1 cellular context compared by ENCODE assay signal in the genomic region with DNA sequence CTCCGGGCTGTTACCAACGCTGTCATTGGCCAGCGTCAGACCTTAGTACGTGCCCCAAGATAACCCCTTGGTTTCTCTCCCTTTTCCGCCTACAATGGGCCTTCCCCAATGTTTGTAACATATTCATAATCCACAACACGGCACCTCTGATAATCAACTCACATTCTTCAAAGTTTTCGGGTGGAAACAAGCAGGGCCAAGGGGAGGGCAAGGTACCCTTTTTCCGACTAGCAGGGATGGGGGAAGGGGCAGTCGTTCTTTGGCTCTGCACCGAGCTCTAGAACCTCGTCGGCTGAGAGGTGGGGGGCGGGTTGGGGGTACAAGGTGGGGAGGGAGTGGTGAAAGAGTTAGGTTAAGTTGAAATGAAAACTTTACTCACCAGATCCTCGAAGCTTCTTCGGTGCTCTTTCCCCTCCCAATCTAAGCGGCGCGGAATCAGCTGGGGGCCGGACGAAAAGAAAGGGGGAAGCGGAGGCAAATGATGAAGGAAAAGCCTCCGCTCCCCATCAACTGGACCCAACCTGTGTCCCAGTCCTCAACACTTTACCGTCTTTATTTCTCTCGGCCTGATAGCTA.
TF ChIP-seq lines count a peak whose summit lies in the region.

No MANE protein-coding gene starts in this region.

TF ChIP-seq in HEK293, 187 proteins besides CTCF, POLR2A, EP300 and RAD21 (continued from another document):
- TF ChIP-seq, protein P1, sequence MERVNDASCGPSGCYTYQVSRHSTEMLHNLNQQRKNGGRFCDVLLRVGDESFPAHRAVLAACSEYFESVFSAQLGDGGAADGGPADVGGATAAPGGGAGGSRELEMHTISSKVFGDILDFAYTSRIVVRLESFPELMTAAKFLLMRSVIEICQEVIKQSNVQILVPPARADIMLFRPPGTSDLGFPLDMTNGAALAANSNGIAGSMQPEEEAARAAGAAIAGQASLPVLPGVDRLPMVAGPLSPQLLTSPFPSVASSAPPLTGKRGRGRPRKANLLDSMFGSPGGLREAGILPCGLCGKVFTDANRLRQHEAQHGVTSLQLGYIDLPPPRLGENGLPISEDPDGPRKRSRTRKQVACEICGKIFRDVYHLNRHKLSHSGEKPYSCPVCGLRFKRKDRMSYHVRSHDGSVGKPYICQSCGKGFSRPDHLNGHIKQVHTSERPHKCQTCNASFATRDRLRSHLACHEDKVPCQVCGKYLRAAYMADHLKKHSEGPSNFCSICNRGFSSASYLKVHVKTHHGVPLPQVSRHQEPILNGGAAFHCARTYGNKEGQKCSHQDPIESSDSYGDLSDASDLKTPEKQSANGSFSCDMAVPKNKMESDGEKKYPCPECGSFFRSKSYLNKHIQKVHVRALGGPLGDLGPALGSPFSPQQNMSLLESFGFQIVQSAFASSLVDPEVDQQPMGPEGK (tag by site-specific recombination; IDR thresholded peaks at IDR 0.05) = peak; percentile 17; the same call in 1 of the 2 replicates
- TF ChIP-seq, protein P2, sequence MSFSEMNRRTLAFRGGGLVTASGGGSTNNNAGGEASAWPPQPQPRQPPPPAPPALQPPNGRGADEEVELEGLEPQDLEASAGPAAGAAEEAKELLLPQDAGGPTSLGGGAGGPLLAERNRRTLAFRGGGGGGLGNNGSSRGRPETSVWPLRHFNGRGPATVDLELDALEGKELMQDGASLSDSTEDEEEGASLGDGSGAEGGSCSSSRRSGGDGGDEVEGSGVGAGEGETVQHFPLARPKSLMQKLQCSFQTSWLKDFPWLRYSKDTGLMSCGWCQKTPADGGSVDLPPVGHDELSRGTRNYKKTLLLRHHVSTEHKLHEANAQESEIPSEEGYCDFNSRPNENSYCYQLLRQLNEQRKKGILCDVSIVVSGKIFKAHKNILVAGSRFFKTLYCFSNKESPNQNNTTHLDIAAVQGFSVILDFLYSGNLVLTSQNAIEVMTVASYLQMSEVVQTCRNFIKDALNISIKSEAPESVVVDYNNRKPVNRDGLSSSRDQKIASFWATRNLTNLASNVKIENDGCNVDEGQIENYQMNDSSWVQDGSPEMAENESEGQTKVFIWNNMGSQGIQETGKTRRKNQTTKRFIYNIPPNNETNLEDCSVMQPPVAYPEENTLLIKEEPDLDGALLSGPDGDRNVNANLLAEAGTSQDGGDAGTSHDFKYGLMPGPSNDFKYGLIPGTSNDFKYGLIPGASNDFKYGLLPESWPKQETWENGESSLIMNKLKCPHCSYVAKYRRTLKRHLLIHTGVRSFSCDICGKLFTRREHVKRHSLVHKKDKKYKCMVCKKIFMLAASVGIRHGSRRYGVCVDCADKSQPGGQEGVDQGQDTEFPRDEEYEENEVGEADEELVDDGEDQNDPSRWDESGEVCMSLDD (tag by site-specific recombination; IDR thresholded peaks at IDR 0.05) = peak; percentile 59; the same call in 1 of the 2 replicates
- TF ChIP-seq SP3 (tag by site-specific recombination; IDR thresholded peaks at IDR 0.05) = 0 out of 2 replicates have a peak, but pooled peaks have one; percentile 15
- peak; percentile 66 for TF ChIP-seq SP2 (tag by site-specific recombination; IDR thresholded peaks at IDR 0.05)
- peak; percentile 76; the same call in 1 of the 2 replicates for TF ChIP-seq MZF1 (tag by site-specific recombination; IDR thresholded peaks at IDR 0.05; ENCODE audit: borderline replicate concordance)
